Comparison of ENCODE assay signal across 8 cellular contexts in the genomic region with DNA sequence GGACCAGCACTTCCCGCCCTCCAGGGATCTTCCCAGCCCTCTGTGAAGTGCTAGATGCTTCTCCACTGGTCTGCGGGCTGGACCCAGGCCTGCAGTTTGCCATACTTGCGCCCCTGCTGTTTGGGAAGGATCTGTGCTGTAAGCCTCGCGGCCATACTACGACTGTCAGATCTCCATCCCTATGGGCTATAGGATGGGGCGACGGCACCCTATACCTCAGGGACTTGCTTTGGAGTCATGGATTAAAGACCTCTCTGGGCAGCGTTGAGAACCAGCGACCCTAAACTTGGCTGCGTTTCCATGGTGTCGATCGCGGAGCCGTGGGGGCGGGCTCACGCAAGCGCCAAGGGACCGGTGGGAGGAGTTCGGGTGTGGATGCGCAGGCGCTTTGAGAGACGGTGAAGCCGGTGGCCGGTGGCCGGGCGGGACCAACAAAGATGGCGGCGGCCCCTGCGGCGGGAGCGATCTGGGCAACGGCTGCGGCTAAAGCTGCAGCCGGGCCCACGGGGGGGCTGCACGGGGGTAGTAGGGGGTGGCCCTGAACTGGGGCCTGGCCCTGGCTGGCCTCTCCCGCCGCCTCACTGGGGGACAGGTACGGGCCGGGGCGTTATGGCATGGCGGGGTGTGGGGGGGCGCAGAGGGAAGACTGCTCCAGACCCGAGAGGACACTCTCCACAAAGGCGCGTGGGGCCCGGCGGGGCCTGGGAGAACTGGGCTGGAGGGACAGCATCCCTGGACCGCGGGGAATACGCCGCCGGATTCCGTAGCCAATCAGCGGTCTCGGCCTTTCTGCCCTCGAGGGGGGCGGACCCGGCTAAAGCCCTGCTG. TPM values are rescaled to one million over a fixed set of nuclear protein-coding genes. Genes with fewer than 3 reads are reported as not detected.
DNase-seq lines count a peak whose midpoint lies in the region; TF ChIP-seq lines count a peak whose summit lies in the region.

A gene with protein sequence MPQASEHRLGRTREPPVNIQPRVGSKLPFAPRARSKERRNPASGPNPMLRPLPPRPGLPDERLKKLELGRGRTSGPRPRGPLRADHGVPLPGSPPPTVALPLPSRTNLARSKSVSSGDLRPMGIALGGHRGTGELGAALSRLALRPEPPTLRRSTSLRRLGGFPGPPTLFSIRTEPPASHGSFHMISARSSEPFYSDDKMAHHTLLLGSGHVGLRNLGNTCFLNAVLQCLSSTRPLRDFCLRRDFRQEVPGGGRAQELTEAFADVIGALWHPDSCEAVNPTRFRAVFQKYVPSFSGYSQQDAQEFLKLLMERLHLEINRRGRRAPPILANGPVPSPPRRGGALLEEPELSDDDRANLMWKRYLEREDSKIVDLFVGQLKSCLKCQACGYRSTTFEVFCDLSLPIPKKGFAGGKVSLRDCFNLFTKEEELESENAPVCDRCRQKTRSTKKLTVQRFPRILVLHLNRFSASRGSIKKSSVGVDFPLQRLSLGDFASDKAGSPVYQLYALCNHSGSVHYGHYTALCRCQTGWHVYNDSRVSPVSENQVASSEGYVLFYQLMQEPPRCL (plus strand): TSS at position 414 of the 828 bp plus-strand sequence. CDS start 1,141 bp downstream, outside the sequence.

- peak within 1 kb of the TSS; percentile 85 for H3K4me3 ChIP-seq in HFF-Myc (replicated peaks; ENCODE audit: low read depth, low read length)
- H3K4me3 ChIP-seq in NB4 (ENCODE audit: low read depth, low read length), result peak within 1 kb of the TSS; percentile 85
- peak within 1 kb of the TSS; percentile 79 to 83 for H3K4me3 ChIP-seq in neutrophil (ENCODE audit: low read depth in 1 of 2, low read length in 1 of 2)

- TF ChIP-seq CTCF in HFF-Myc (IDR thresholded peaks at IDR 0.05; ENCODE audit: low read depth, low read length, missing control alignments) (peak; percentile 18), NB4 (IDR thresholded peaks at IDR 0.05; ENCODE audit: low read depth, low read length) (no peak), neutrophil (IDR thresholded peaks at IDR 0.05) (peak; percentile 52)

- H3K9me3 ChIP-seq in neutrophil, result no peaks in the 10 kb centered on the region

- no peaks in the 10 kb centered on the region for H3K27me3 ChIP-seq in neutrophil

- peak within 1 kb of the TSS; percentile 65 for H3K27ac ChIP-seq in neutrophil

- peaks cover 18 to 22% of the 10 kb centered on the region in 2 experiments for H3K4me1 ChIP-seq in neutrophil (ENCODE audit: control insufficient read depth in 1 of 2, insufficient read depth in 1 of 2, low read depth in 1 of 2, low read length in 1 of 2)

- DNase-seq in GM04503 (ENCODE audit: low read depth) (peak; percentile 34), HFF-Myc (ENCODE audit: extremely low read depth, low read depth) (peak; percentile 63), NB4 (ENCODE audit: low read depth) (peak; percentile 90), SK-N-DZ (ENCODE audit: low spot score) (peak; percentile 92), foreskin melanocyte (peak; percentile 82), superior temporal gyrus (ENCODE audit: extremely low spot score) (peak; percentile 97)
- DNase-seq in activated naive CD4-positive, alpha-beta T cell treated with Interleukin-2 at 50 U/mL for 16 hours, result peak; percentile 93

- peaks cover 13% of the 10 kb centered on the region for H3K36me3 ChIP-seq in neutrophil

- TF ChIP-seq POLR2A in NB4 (IDR thresholded peaks at IDR 0.05; ENCODE audit: extremely low read depth, insufficient read length), result peak; percentile 74

RNA-seq across cellular contexts. Expression of the gene that starts here (rescaled TPM):
- polyA plus RNA-seq in SK-N-DZ (2014; cell fraction: cytosol; rRNA removed), result 10.5 and 20.0 TPM in 2 replicates
- polyA plus RNA-seq in SK-N-DZ (2014; cell fraction: nucleus; rRNA removed), result 104 and 163 TPM in 2 replicates

Comparison
In these comparisons a context has a peak if more than half of its experiments do, and no peak if none do; other contexts are left out.
1. Peak in every context shown above with its lines: DNase-seq, H3K4me3 ChIP-seq and H3K27ac ChIP-seq.
2. DNase-seq: peak in every context shown above with its lines; median percentile 97 in superior temporal gyrus; 93 in activated naive CD4-positive, alpha-beta T cell treated with Interleukin-2 at 50 U/mL for 16 hours; 92 in SK-N-DZ; 90 in NB4; 82 in foreskin melanocyte; 63 in HFF-Myc; 34 in GM04503.